In the genomic region with DNA sequence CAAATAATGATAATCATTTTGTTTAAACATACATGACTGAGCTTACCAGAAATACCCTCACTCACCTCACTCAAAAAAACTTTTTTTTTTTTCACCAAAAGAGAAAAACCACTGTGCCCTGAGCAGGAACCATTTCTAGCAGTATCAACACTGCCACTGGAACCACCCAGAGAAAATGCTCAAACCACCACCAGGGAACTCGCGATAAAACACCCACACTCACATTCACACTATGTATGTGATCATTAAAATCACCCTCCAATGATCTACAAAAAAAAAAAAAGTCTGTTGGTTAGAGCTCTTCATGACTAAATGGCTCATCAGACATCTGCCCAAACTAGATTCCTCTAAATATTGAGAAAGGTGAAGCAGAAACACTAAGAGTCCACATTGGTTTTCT, we compare ENCODE assay signal across 18 cellular contexts.
"Had no signal": no experiment of that assay in that cellular context is flagged by ENCODE, and none has a peak within 500 bp of the region (broad histone marks: within the 10 kb centered on the region; RNA-seq: fewer than 3 reads in every experiment).

No MANE protein-coding gene starts in this region.

- H3K4me1 Mint-ChIP-seq: stimulated activated memory B cell treated with anti-CD40 and anti-IgM and Interleukin-4, amounts not matched to agents 10 μg/mL and 1 μg/mL and 100 μg/mL, for 72 hours had no signal

- H3K27ac Mint-ChIP-seq: activated T-helper 1 cell treated with anti-CD3 and anti-CD28 coated beads, Interleukin-12 subunit alpha, Interleukin-12 subunit beta, Interleukin-2, Interleukin-4 antibody, amounts not matched to agents 30 ng/mL and 10 ng/mL and 1 ng/mL, durations not matched to agents 14 hours and 24 hours and 36 hours; stimulated activated memory B cell treated with anti-CD40 and anti-IgM and Interleukin-4, amounts not matched to agents 10 μg/mL and 1 μg/mL and 100 μg/mL, for 72 hours had no signal

- DNase-seq: activated CD4-positive, alpha-beta T cell treated with anti-CD3 and anti-CD28 coated beads, Interleukin-2, amount 50 U/mL, for 4 hours; activated naive CD4-positive, alpha-beta T cell treated with anti-CD3 and anti-CD28 coated beads, Interleukin-2, amount 50 U/mL, for 16 hours; amniotic stem cell; dermis blood vessel endothelial cell; effector memory CD4-positive, alpha-beta T cell; esophagus squamous epithelium; heart right ventricle; kidney glomerular epithelial cell; left ventricle myocardium superior; ovary; psoas muscle; right cardiac atrium; Right ventricle myocardium superior; stimulated activated CD4-positive, alpha-beta T cell treated with anti-CD3 and anti-CD28 coated beads, Interleukin-4, amount 100 ng/mL, for 1 hour; T-helper 9 cell; transverse colon had no signal

- H3K4me3 Mint-ChIP-seq: activated T-helper 1 cell treated with anti-CD3 and anti-CD28 coated beads, Interleukin-12 subunit alpha, Interleukin-12 subunit beta, Interleukin-2, Interleukin-4 antibody, amounts not matched to agents 30 ng/mL and 10 ng/mL and 1 ng/mL, durations not matched to agents 14 hours and 24 hours and 36 hours; stimulated activated memory B cell treated with anti-CD40 and anti-IgM and Interleukin-4, amounts not matched to agents 10 μg/mL and 1 μg/mL and 100 μg/mL, for 72 hours had no signal

- ATAC-seq: heart right ventricle; left ventricle myocardium superior; psoas muscle; right cardiac atrium; stimulated activated memory B cell treated with anti-CD40 and anti-IgM and Interleukin-4, amounts not matched to agents 10 μg/mL and 1 μg/mL and 100 μg/mL, for 72 hours had no signal

- H3K36me3 Mint-ChIP-seq: stimulated activated memory B cell treated with anti-CD40 and anti-IgM and Interleukin-4, amounts not matched to agents 10 μg/mL and 1 μg/mL and 100 μg/mL, for 72 hours had no signal
